1 cellular context compared by ENCODE assay signal in the genomic region with DNA sequence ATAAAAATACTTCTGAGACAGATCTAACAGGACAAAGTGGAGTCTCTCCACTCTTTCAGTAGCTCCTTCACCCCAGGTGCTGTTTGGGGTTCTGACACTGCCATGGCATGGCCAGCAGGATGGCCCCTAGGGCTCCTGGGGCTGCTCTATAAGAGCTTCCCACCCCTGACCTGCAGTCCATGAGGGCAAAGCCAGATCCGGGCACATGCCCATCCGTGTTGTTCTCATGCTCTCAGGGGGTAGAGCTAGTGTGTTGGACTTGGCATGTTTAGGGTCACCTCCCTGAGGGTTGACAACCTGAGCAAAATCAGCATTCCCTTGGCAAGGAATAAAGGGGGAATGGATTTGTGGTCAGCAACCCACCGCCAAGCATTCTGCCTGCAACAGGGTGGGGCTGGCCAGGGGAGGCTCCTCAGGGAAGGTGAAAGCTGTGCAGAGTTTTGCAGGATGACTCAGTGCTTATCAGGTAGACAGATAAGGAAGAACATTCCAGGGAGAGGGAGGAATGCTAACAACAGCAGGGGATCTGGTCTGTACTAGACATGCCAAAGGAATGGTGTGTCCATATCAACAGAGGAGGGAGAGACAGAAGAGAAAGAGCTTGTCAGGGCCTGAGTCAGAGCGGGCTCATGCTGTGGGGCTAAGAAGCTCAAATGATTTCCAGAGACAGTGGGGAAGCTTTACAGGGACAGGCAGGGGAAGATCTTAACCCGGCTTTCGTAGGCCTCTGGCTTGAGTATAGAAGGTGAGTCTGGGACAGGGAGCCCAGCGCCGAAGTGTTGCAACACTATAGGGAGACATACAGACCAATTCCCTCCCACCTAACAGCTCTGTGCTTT.
TF ChIP-seq lines count a peak whose summit lies in the region.

No MANE protein-coding gene starts in this region.

TF ChIP-seq in K562, 482 proteins besides CTCF, POLR2A, EP300 and RAD21:
- TF ChIP-seq FOSL1 (tag; conservative IDR thresholded peaks at IDR 0.05): 0 out of 2 replicates have a peak, but pooled peaks have one; percentile 30
